In genomic region chr2:17976871-17977746, GRCh38 we compare ENCODE assay signal across 10 cellular contexts.
DNase-seq lines count a peak whose midpoint lies in the region; ATAC-seq lines count a peak whose summit lies in the region.
"Had no signal": no experiment of that assay in that cellular context is flagged by ENCODE, and none has a peak within 500 bp of the region (broad histone marks: within the 10 kb centered on the region; RNA-seq: fewer than 3 reads in every experiment).

No MANE protein-coding gene starts in this region.

- no peak overlapping the region for H3K56ac ChIP-seq in mesendoderm (ENCODE audit: low read length)

- no peak overlapping the region for H2BK15ac ChIP-seq in mesendoderm (replicated peaks; ENCODE audit: low read depth)

- H3K36me3 ChIP-seq in MG63: no peaks in the 10 kb centered on the region
- no peaks in the 10 kb centered on the region for H3K36me3 ChIP-seq in mesendoderm (ENCODE audit: control insufficient read depth, insufficient read depth, low read length)
- no peaks in the 10 kb centered on the region for H3K36me3 ChIP-seq in aorta (ENCODE audit: control insufficient read depth in 1 of 2, insufficient read depth in 2 of 2, low read length in 1 of 2)

- H4K8ac ChIP-seq in mesendoderm (ENCODE audit: low read depth, low read length): no peak overlapping the region

- H3K27me3 ChIP-seq in MG63 (no peaks in the 10 kb centered on the region), mesendoderm (ENCODE audit: insufficient read depth, low read length, poor library complexity) (no peaks in the 10 kb centered on the region), aorta (ENCODE audit: control insufficient read depth in 1 of 2, insufficient read depth in 2 of 2, low read length in 1 of 2) (no peaks in the 10 kb centered on the region)

- no peak overlapping the region for H2AK5ac ChIP-seq in mesendoderm (ENCODE audit: low read length)

- no peak overlapping the region for H3K23ac ChIP-seq in mesendoderm (ENCODE audit: low read length)

- H3K9ac ChIP-seq in mesendoderm (ENCODE audit: low read length): no peak overlapping the region

- H3K4me1 ChIP-seq in mesendoderm (ENCODE audit: control insufficient read depth, low read depth, low read length) (no peaks in the 10 kb centered on the region), aorta (ENCODE audit: control insufficient read depth in 1 of 2, insufficient read depth in 2 of 2, low read length in 2 of 2) (peaks cover 0 to 6% of the 10 kb centered on the region in 2 donors)

- H3K4me2 ChIP-seq in mesendoderm (ENCODE audit: low read length): no peak overlapping the region

- ATAC-seq in aorta (ENCODE audit: low FRiP score): peak; percentile 91
- ATAC-seq: GM12878, T-cell had no signal

- no peak overlapping the region for H3K4ac ChIP-seq in mesendoderm (ENCODE audit: low read depth, low read length)

- no peaks in the 10 kb centered on the region; the same call in 1 of the 2 replicates for H3K9me3 ChIP-seq in MG63
- H3K9me3 ChIP-seq in aorta (ENCODE audit: control insufficient read depth, low read length): no peaks in the 10 kb centered on the region

- H3K18ac ChIP-seq in mesendoderm (ENCODE audit: low read length): no peak overlapping the region

- intact Hi-C loops in aorta (cut with DNase I): loop anchor here in 1 of 2 donors (2.0 to 5.0 kb wide), 2 partner anchors 40 to 98 kb away; partner anchors contain the start of gene KCNS3

- no peaks in the 10 kb centered on the region for H3K79me1 ChIP-seq in mesendoderm (ENCODE audit: low read length)

- H4K5ac ChIP-seq in mesendoderm (ENCODE audit: low read length): no peak overlapping the region

- H3K4me3 ChIP-seq in MG63: no peak overlapping the region
- no peak overlapping the region for H3K4me3 ChIP-seq in mesendoderm (ENCODE audit: low read length)
- no peak overlapping the region for H3K4me3 ChIP-seq in aorta (ENCODE audit: low read length in 2 of 2)
- H3K4me3 ChIP-seq: GM12878 had no signal

- H3K27ac ChIP-seq in mesendoderm (ENCODE audit: low read depth, low read length) (no peak overlapping the region), aorta (ENCODE audit: low read depth in 1 of 2, low read length in 2 of 2) (peak overlapping the region; percentile 89 to 97), substantia nigra (ENCODE audit: low read depth, low read length, poor library complexity, severe bottlenecking) (no peak overlapping the region)

- peak; percentile 89 for DNase-seq in MG63
- DNase-seq in epidermal melanocyte (ENCODE audit: insufficient read length, low spot score): peak; percentile 70
- peak; percentile 17 for DNase-seq in mesendoderm
- DNase-seq in aorta: peak in 1 of 2 donors; percentile 69
- DNase-seq in DMS79 (lab: John Stamatoyannopoulos, UW): no peak
- DNase-seq in stimulated activated CD4-positive, alpha-beta T cell treated with anti-CD3 and anti-CD28 coated beads, Interleukin-4, amount 100 ng/mL, for 1 hour: no peak
- DNase-seq in substantia nigra (lab: John Stamatoyannopoulos, UW): no peak
- DNase-seq: NCI-H2081 treated with DMSO at 0.1 percent for 48 hours, T-cell had no signal

- H3K79me2 ChIP-seq in mesendoderm (ENCODE audit: control insufficient read depth, insufficient read depth, low read length): no peaks in the 10 kb centered on the region

- no CpG with 5 or more reads among the region's 6 CpGs for WGBS in mesendoderm (ENCODE audit: extremely low coverage, insufficient coverage, low lambda C conversion rate)
- 7 to 8% methylated on average over 6 of the region's 6 CpGs for WGBS in aorta, 2 donors

- no peak overlapping the region for H2BK120ac ChIP-seq in mesendoderm (ENCODE audit: low read depth, low read length)

- H2BK5ac ChIP-seq in mesendoderm (ENCODE audit: low read length): no peak overlapping the region

Comparison
In these comparisons a context has a peak if more than half of its experiments do, and no peak if none do; other contexts are left out.
1. DNase-seq: peak in MG63 (single experiment), epidermal melanocyte (single experiment) and mesendoderm (single experiment); none in DMS79 (single experiment), stimulated activated CD4-positive, alpha-beta T cell treated with anti-CD3 and anti-CD28 coated beads, Interleukin-4, amount 100 ng/mL, for 1 hour (single experiment) and substantia nigra (0 of 49).
2. H3K27ac ChIP-seq: peak in aorta (2 of 2); none in mesendoderm (single experiment) and substantia nigra (single experiment).